In the genomic region with DNA sequence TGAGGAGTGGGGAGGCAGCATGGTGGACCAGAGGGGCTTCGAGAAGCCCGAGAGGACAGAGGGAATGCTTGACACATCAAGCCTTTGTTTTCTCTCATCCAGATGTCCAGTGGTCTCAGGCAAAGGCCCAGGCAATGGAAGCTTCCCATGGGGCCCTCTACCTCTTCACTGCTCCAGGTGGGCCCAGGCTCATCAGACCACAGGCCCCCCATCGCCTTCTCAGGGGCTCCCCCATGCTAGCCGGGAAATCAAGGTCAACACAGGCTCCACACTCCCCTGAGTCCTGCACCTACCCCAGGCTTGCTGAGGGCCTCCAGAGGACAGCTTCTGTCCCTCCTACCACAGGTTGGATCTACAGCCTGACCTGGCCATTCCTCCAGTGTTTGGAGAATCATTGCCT, we compare ENCODE assay signal across 21 cellular contexts.
"Had no signal": no experiment of that assay in that cellular context is flagged by ENCODE, and none has a peak within 500 bp of the region (broad histone marks: within the 10 kb centered on the region; RNA-seq: fewer than 3 reads in every experiment).

No MANE protein-coding gene starts in this region.

- DNase-seq: colonic mucosa; dermis blood vessel endothelial cell; dorsolateral prefrontal cortex; effector CD4-positive, alpha-beta T cell; effector memory CD4-positive, alpha-beta T cell; erythroblast; esophagus squamous epithelium; foreskin fibroblast; foreskin melanocyte; gastrocnemius medialis; glutamatergic neuron; head of caudate nucleus; heart right ventricle; hippocampal formation; left cardiac atrium; left lung; left ventricle myocardium superior; lower lobe of right lung; mesenchymal stem cell; mucosa of descending colon had no signal

- H3K4me1 ChIP-seq: colonic mucosa, esophagus squamous epithelium, gastrocnemius medialis, heart right ventricle, left lung, lower lobe of right lung had no signal

- H3K4me3 ChIP-seq: colonic mucosa, dorsolateral prefrontal cortex, esophagus squamous epithelium, gastrocnemius medialis, heart right ventricle, left lung, lower lobe of right lung, mucosa of descending colon had no signal

- H3K36me3 ChIP-seq: colonic mucosa, esophagus squamous epithelium, gastrocnemius medialis, heart right ventricle, left lung, lower lobe of right lung had no signal

- H3K27ac ChIP-seq: colonic mucosa, dorsolateral prefrontal cortex, epithelial cell of prostate, esophagus squamous epithelium, gastrocnemius medialis, heart right ventricle, left lung, lower lobe of right lung had no signal

- H3K27me3 ChIP-seq: colonic mucosa, dorsolateral prefrontal cortex, left lung had no signal

- H3K9me3 ChIP-seq: colonic mucosa, esophagus squamous epithelium, gastrocnemius medialis, lower lobe of right lung, mucosa of descending colon had no signal
